ENCODE assay signal across 8 cellular contexts in genomic region chr12:10720974-10721565, GRCh38. TPM values are rescaled to one million over a fixed set of nuclear protein-coding genes. Genes with fewer than 3 reads are reported as not detected.
DNase-seq lines count a peak whose midpoint lies in the region; ATAC-seq and TF ChIP-seq lines count a peak whose summit lies in the region.

No MANE protein-coding gene starts in this region.

- TF ChIP-seq CTCF in adrenal gland (IDR thresholded peaks at IDR 0.05) (no peak), tibial nerve (IDR thresholded peaks at IDR 0.05) (no peak)

- TF ChIP-seq EP300 in tibial nerve (IDR thresholded peaks at IDR 0.05) = no peak

- TF ChIP-seq POLR2A in adrenal gland (IDR thresholded peaks at IDR 0.05) (peak in 1 of 2 donors; percentile 44), tibial nerve (IDR thresholded peaks at IDR 0.05) (no peak)

- H3K36me3 Mint-ChIP-seq in activated T-cell treated with anti-CD3 and anti-CD28 coated beads, Interleukin-2, amount 50 U/mL, for 4 hours (ENCODE audit: insufficient read depth) = peaks cover 3% of the 10 kb centered on the region

- H3K27me3 ChIP-seq in adrenal gland (no peaks in the 10 kb centered on the region), tibial nerve (no peaks in the 10 kb centered on the region)

- H3K4me1 ChIP-seq in adrenal gland (replicated peaks in 1 of 2) (peaks cover 38 to 61% of the 10 kb centered on the region in 2 donors), tibial nerve (peaks cover 0 to 68% (median 36%) of the 10 kb centered on the region in 4 donors)

- H3K27ac ChIP-seq in adrenal gland = peak overlapping the region; percentile 6 to 99 (median 94)
- H3K27ac ChIP-seq in tibial nerve = peak overlapping the region; percentile 91 to 99 (median 96)

- peaks cover 51% of the 10 kb centered on the region for H3K27me3 Mint-ChIP-seq in activated T-cell treated with anti-CD3 and anti-CD28 coated beads, Interleukin-2, amount 50 U/mL, for 4 hours (ENCODE audit: low read depth)

- DNase-seq in activated T-cell treated with anti-CD3 and anti-CD28 coated beads, Interleukin-2, amount 50 U/mL, for 4 hours = no peak
- DNase-seq in activated T-cell treated with anti-CD3 and anti-CD28 coated beads, Interleukin-2, amount 50 U/mL, for 1 hour = no peak
- DNase-seq in adrenal gland (peak in 2 of 7 donors; percentile 16 to 33), kidney tubule cell (ENCODE audit: low spot score) (peak; percentile 10), tibial nerve (ENCODE audit: low spot score in 2 of 2) (no peak)

- H3K9me3 Mint-ChIP-seq in activated T-cell treated with anti-CD3 and anti-CD28 coated beads, Interleukin-2, amount 50 U/mL, for 4 hours = no peaks in the 10 kb centered on the region

- H3K4me3 Mint-ChIP-seq in activated T-cell treated with anti-CD3 and anti-CD28 coated beads, Interleukin-2, amount 50 U/mL, for 4 hours = peak overlapping the region; percentile 85

- no peak for ATAC-seq in activated T-cell treated with anti-CD3 and anti-CD28 coated beads, Interleukin-2, amount 50 U/mL, for 4 hours
- ATAC-seq in HG02938 (IDR thresholded peaks at IDR 0.05; ENCODE audit: unreplicated experiment) (no peak), HG03565 (IDR thresholded peaks at IDR 0.05; ENCODE audit: unreplicated experiment) (no peak), SK-N-SH treated with all-trans-retinoic acid at 6 μM for 48 hours (no peak)

- peak overlapping the region in 2 of 4 donors; percentile 86 to 90 for H3K4me3 ChIP-seq in adrenal gland
- peak overlapping the region; percentile 50 to 95 (median 72) for H3K4me3 ChIP-seq in tibial nerve

- H3K36me3 ChIP-seq in adrenal gland (replicated peaks in 1 of 2) = no peaks in the 10 kb centered on the region
- H3K36me3 ChIP-seq in tibial nerve = no peaks in the 10 kb centered on the region

- WGBS in adrenal gland, 4 donors = 9 to 25% (median 15%) methylated on average over 3 of the region's 3 CpGs
- WGBS in tibial nerve, 2 donors = 33 to 53% methylated on average over 3 of the region's 3 CpGs

- peaks cover 25% of the 10 kb centered on the region for H3K4me1 Mint-ChIP-seq in activated T-cell treated with anti-CD3 and anti-CD28 coated beads, Interleukin-2, amount 50 U/mL, for 4 hours (ENCODE audit: low read depth)

- intact Hi-C loops in adrenal gland (cut with DNase I) = loop anchor here in 1 of 2 donors (10.0 kb wide), 1 partner anchor 106 kb away; the partner anchor contains the start of gene MAGOHB

- no peaks in the 10 kb centered on the region for H3K9me3 ChIP-seq in adrenal gland (replicated peaks in 1 of 3)
- H3K9me3 ChIP-seq in tibial nerve = no peaks in the 10 kb centered on the region

TF ChIP-seq in SK-N-SH treated with all-trans-retinoic acid at 6 μM for 48 hours, 23 proteins besides CTCF, POLR2A, EP300 and RAD21:
- TF ChIP-seq ZNF8 (CRISPR knock-in tag; IDR thresholded peaks at IDR 0.05) (no peak), CSDC2 (CRISPR knock-in tag; IDR thresholded peaks at IDR 0.05) (no peak), TSHZ2 (CRISPR knock-in tag; IDR thresholded peaks at IDR 0.05) (no peak), BACH2 (CRISPR knock-in tag; IDR thresholded peaks at IDR 0.05; ENCODE audit: borderline replicate concordance) (no peak), PPARA (CRISPR knock-in tag; IDR thresholded peaks at IDR 0.05; ENCODE audit: borderline replicate concordance) (no peak), ARNTL (CRISPR knock-in tag; IDR thresholded peaks at IDR 0.05; ENCODE audit: borderline replicate concordance, low read depth) (no peak), OSR1 (CRISPR knock-in tag; IDR thresholded peaks at IDR 0.05) (no peak)
TF ChIP-seq in SK-N-SH treated with all-trans-retinoic acid at 6 μM for 48 hours: peak in this region for 0.

RNA-seq across cellular contexts. Expression of gene YBX3, which starts 2.1 kb away (rescaled TPM):
- 100 to 1,000 TPM; 135 to 253 (median 179) TPM for total RNA-seq in activated T-cell treated with anti-CD3 and anti-CD28 coated beads, Interleukin-2, amount 50 U/mL, for 4 hours
- total RNA-seq in adrenal gland (100 to 1,000 TPM; 121 to 294 (median 156) TPM), tibial nerve (100 to 1,000 TPM; 264 to 714 (median 382) TPM)
- 100 to 1,000 TPM; 113 to 336 (median 255) TPM for polyA plus RNA-seq in adrenal gland

RNA-seq across cellular contexts. Expression of gene STYK1, which starts 47.2 kb away (rescaled TPM):
- total RNA-seq in activated T-cell treated with anti-CD3 and anti-CD28 coated beads, Interleukin-2, amount 50 U/mL, for 4 hours = under 1 TPM; 0.25 to 0.33 (median 0.32) TPM
- total RNA-seq in adrenal gland (not detected), tibial nerve (under 1 TPM in 1 of 4 donors, not detected in 3; 0.44 TPM)
- under 1 TPM; 0.08 to 0.13 (median 0.10) TPM for polyA plus RNA-seq in adrenal gland
